Comparison of ENCODE assay signal across 9 cellular contexts in genomic region chr3:195893916-195894315, GRCh38. TPM values are rescaled to one million over a fixed set of nuclear protein-coding genes. Genes with fewer than 3 reads are reported as not detected.
A peak's percentile ranks its signal among the peaks of the same experiment; 100 is the strongest.
DNase-seq lines count a peak whose midpoint lies in the region; ATAC-seq and TF ChIP-seq lines count a peak whose summit lies in the region.
"Had no signal": no experiment of that assay in that cellular context is flagged by ENCODE, and none has a peak within 500 bp of the region (broad histone marks: within the 10 kb centered on the region; RNA-seq: fewer than 3 reads in every experiment).

No MANE protein-coding gene starts in this region.

- no peak for TF ChIP-seq POLR2A in prostate gland (IDR thresholded peaks at IDR 0.05)

- H3K4me1 ChIP-seq in prostate gland (replicated peaks) = peaks cover 37% of the 10 kb centered on the region

- 61% methylated on average over 4 of the region's 4 CpGs for WGBS in prostate gland

- no peak overlapping the region for H3K4me3 ChIP-seq in prostate gland

- no peaks in the 10 kb centered on the region for H3K27me3 ChIP-seq in prostate gland (replicated peaks; ENCODE audit: insufficient read depth)

- CTCF ChIA-PET in activated naive CD4-positive, alpha-beta T cell treated with anti-CD3 and anti-CD28 coated beads for 36 hours (lab: Charles Lee) = interaction anchor here (0.5 to 8.7 kb wide), 19 partner anchors 8 to 1210 kb away, joined by 3 to 99 read pairs (median 5); partner anchors contain the start of genes TNK2 and XXYLT1
- CTCF ChIA-PET in activated CD8-positive, alpha-beta T cell treated with anti-CD3 and anti-CD28 coated beads for 36 hours (lab: Charles Lee) = interaction anchor here (0.7 to 9.3 kb wide), 22 partner anchors 10 to 293 kb away, joined by 3 to 131 read pairs (median 4); partner anchors contain the start of gene TNK2

- H3K9me3 Mint-ChIP-seq in activated naive CD4-positive, alpha-beta T cell treated with anti-CD3 and anti-CD28 coated beads for 36 hours = no peaks in the 10 kb centered on the region
- H3K9me3 Mint-ChIP-seq in activated CD8-positive, alpha-beta T cell treated with anti-CD3 and anti-CD28 coated beads for 36 hours = no peaks in the 10 kb centered on the region

- no peaks in the 10 kb centered on the region for H3K36me3 ChIP-seq in prostate gland

- no peak overlapping the region for H3K4me3 Mint-ChIP-seq in activated naive CD4-positive, alpha-beta T cell treated with anti-CD3 and anti-CD28 coated beads for 36 hours
- peak overlapping the region; percentile 43 for H3K4me3 Mint-ChIP-seq in activated CD8-positive, alpha-beta T cell treated with anti-CD3 and anti-CD28 coated beads for 36 hours

- no peak for ATAC-seq in activated CD8-positive, alpha-beta T cell treated with anti-CD3 and anti-CD28 coated beads for 36 hours
- no peak for ATAC-seq in left ventricle myocardium superior
- ATAC-seq in GM18858 (IDR thresholded peaks at IDR 0.05; ENCODE audit: unreplicated experiment) = no peak

- POLR2A ChIA-PET in activated CD8-positive, alpha-beta T cell treated with anti-CD3 and anti-CD28 coated beads for 36 hours (lab: Charles Lee) = interaction anchor here (0.9 to 6.4 kb wide), 5 partner anchors 14 to 22 kb away, joined by 3 to 77 read pairs (median 4); partner anchors contain the start of gene TNK2

- intact Hi-C loops in activated naive CD4-positive, alpha-beta T cell treated with anti-CD3 and anti-CD28 coated beads for 36 hours (cut with micrococcal nuclease) = loop anchor here (1.0 kb wide), 3 partner anchors 21 to 35 kb away; no protein-coding TSS in a partner anchor
- intact Hi-C loops in activated CD8-positive, alpha-beta T cell treated with anti-CD3 and anti-CD28 coated beads for 36 hours (cut with micrococcal nuclease) = loop anchor here (2.0 kb wide), 1 partner anchor 35 kb away; no protein-coding TSS in a partner anchor
- intact Hi-C loops in left ventricle myocardium superior (cut with micrococcal nuclease) = no loop called here
- intact Hi-C loops in prostate gland (cut with DNase I) = loop anchor here (1.0 kb wide), 1 partner anchor 31 kb away; no protein-coding TSS in a partner anchor

- no peak for DNase-seq in activated naive CD4-positive, alpha-beta T cell treated with anti-CD3 and anti-CD28 coated beads for 36 hours
- no peak for DNase-seq in activated naive CD4-positive, alpha-beta T cell (lab: John Stamatoyannopoulos, UW)
- no peak for DNase-seq in activated CD8-positive, alpha-beta T cell treated with anti-CD3 and anti-CD28 coated beads for 36 hours
- DNase-seq in left ventricle myocardium superior (peak; percentile 25), DMS 273 treated with DMSO at 0.1 percent for 48 hours (lab: John Stamatoyannopoulos, UW) (no peak), prostate gland (ENCODE audit: low spot score) (no peak)
- DNase-seq: cortex of kidney had no signal

- H3K4me1 Mint-ChIP-seq in activated naive CD4-positive, alpha-beta T cell treated with anti-CD3 and anti-CD28 coated beads for 36 hours (ENCODE audit: low read depth) = peaks cover 36% of the 10 kb centered on the region
- H3K4me1 Mint-ChIP-seq in activated CD8-positive, alpha-beta T cell treated with anti-CD3 and anti-CD28 coated beads for 36 hours (ENCODE audit: low read depth) = peaks cover 34% of the 10 kb centered on the region

- peak overlapping the region; percentile 24 for H3K27ac Mint-ChIP-seq in activated naive CD4-positive, alpha-beta T cell treated with anti-CD3 and anti-CD28 coated beads for 36 hours
- H3K27ac Mint-ChIP-seq in activated CD8-positive, alpha-beta T cell treated with anti-CD3 and anti-CD28 coated beads for 36 hours = no peak overlapping the region

- TF ChIP-seq CTCF in activated CD8-positive, alpha-beta T cell treated with anti-CD3 and anti-CD28 coated beads for 36 hours (IDR thresholded peaks at IDR 0.05) = no peak
- TF ChIP-seq CTCF in prostate gland (IDR thresholded peaks at IDR 0.05) = no peak

- no peaks in the 10 kb centered on the region for H3K36me3 Mint-ChIP-seq in activated naive CD4-positive, alpha-beta T cell treated with anti-CD3 and anti-CD28 coated beads for 36 hours (ENCODE audit: low read depth)
- H3K36me3 Mint-ChIP-seq in activated CD8-positive, alpha-beta T cell treated with anti-CD3 and anti-CD28 coated beads for 36 hours (ENCODE audit: low read depth) = no peaks in the 10 kb centered on the region

- no peaks in the 10 kb centered on the region for H3K27me3 Mint-ChIP-seq in activated naive CD4-positive, alpha-beta T cell treated with anti-CD3 and anti-CD28 coated beads for 36 hours (ENCODE audit: low read depth)
- no peaks in the 10 kb centered on the region for H3K27me3 Mint-ChIP-seq in activated CD8-positive, alpha-beta T cell treated with anti-CD3 and anti-CD28 coated beads for 36 hours

- H3K9me3 ChIP-seq in prostate gland = no peaks in the 10 kb centered on the region

- H3K27ac ChIP-seq in temporal lobe (ENCODE audit: low read depth, low read length) (peak overlapping the region; percentile 61), prostate gland (peak overlapping the region in 1 of 2 donors; percentile 41)

RNA-seq across cellular contexts. Expression of gene TNK2, which starts 14.4 kb away (rescaled TPM):
- total RNA-seq in activated naive CD4-positive, alpha-beta T cell treated with anti-CD3 and anti-CD28 coated beads for 36 hours = 10 to 100 TPM; 40.0 to 46.6 TPM
- total RNA-seq in activated CD8-positive, alpha-beta T cell treated with anti-CD3 and anti-CD28 coated beads for 36 hours = 10 to 100 TPM; 41.9 to 43.0 TPM
- total RNA-seq in left ventricle myocardium superior (28.9 TPM), temporal lobe (13.0 TPM), prostate gland (100 to 1,000 TPM in 1 of 2 donors, 10 to 100 TPM in 1; 34.9 to 100 TPM)
